Comparison of ENCODE assay signal across 1 cellular context in the genomic region with DNA sequence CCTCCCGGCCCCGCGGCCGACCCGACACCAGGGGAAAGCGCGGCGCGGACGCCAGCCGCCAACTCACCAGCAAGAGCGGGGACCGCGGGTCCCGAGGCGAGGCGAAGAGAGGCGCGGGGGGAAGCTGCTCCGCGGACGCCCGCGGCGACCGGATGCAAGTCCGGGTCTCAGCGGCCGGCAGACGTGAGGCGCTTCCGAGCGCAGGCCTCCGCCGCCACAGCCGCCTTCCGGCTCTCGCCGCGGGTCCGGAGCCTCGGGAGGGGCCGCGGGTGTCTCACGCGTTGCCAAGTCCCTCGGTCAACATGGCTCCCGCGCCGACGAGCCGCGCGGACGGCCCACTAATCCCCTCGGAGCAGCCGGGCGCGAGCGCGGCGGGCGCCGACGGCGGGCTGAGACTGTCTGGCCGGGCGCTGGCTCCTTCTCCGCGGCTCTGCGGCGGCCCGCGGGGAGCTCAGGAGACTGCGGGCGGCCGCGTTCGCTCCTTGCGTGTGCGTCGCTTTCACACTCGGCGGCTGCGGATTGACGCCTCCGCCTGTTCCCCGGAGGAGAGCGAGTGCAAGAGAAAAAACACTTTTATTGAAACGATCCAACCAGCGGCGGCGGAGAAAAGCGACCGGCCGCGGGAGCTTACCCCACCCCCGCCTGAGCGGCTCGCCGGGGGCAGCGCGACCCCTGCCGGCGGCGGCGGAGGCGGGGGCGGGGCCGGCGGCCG.
TF ChIP-seq lines count a peak whose summit lies in the region.

A gene (minus strand): TSS at position 521 of the 712 bp plus-strand sequence. CDS start 65,603 bp downstream, outside the sequence.

TF ChIP-seq in K562, 482 proteins besides CTCF, POLR2A, EP300 and RAD21 (continued from another document and continues in another):
- no peak for TF ChIP-seq SNRNP70 (optimal IDR thresholded peaks at IDR 0.05; ENCODE audit: low read depth, low read length)
- no peak for TF ChIP-seq ZNF41 (CRISPR knock-in tag; conservative IDR thresholded peaks at IDR 0.05)
- TF ChIP-seq, protein P1, sequence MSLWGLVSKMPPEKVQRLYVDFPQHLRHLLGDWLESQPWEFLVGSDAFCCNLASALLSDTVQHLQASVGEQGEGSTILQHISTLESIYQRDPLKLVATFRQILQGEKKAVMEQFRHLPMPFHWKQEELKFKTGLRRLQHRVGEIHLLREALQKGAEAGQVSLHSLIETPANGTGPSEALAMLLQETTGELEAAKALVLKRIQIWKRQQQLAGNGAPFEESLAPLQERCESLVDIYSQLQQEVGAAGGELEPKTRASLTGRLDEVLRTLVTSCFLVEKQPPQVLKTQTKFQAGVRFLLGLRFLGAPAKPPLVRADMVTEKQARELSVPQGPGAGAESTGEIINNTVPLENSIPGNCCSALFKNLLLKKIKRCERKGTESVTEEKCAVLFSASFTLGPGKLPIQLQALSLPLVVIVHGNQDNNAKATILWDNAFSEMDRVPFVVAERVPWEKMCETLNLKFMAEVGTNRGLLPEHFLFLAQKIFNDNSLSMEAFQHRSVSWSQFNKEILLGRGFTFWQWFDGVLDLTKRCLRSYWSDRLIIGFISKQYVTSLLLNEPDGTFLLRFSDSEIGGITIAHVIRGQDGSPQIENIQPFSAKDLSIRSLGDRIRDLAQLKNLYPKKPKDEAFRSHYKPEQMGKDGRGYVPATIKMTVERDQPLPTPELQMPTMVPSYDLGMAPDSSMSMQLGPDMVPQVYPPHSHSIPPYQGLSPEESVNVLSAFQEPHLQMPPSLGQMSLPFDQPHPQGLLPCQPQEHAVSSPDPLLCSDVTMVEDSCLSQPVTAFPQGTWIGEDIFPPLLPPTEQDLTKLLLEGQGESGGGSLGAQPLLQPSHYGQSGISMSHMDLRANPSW (CRISPR knock-in tag; IDR thresholded peaks at IDR 0.05): 0 out of 2 replicates have a peak, but pooled peaks have one; percentile 66
- no peak for TF ChIP-seq XRCC4 (IDR thresholded peaks at IDR 0.05; ENCODE audit: extremely low read depth, insufficient read depth, insufficient read length)
- TF ChIP-seq EHMT2 (IDR thresholded peaks at IDR 0.05): no peak
- peak; percentile 94 for TF ChIP-seq TBP (optimal IDR thresholded peaks at IDR 0.05; ENCODE audit: low read depth, low read length)
- TF ChIP-seq RBFOX2 (IDR thresholded peaks at IDR 0.05; ENCODE audit: low read depth, low read length): peak; percentile 89
- TF ChIP-seq L3MBTL2 (IDR thresholded peaks at IDR 0.05): peak; percentile 57
- no peak for TF ChIP-seq SMARCA5 (IDR thresholded peaks at IDR 0.05)
- TF ChIP-seq, protein P2, sequence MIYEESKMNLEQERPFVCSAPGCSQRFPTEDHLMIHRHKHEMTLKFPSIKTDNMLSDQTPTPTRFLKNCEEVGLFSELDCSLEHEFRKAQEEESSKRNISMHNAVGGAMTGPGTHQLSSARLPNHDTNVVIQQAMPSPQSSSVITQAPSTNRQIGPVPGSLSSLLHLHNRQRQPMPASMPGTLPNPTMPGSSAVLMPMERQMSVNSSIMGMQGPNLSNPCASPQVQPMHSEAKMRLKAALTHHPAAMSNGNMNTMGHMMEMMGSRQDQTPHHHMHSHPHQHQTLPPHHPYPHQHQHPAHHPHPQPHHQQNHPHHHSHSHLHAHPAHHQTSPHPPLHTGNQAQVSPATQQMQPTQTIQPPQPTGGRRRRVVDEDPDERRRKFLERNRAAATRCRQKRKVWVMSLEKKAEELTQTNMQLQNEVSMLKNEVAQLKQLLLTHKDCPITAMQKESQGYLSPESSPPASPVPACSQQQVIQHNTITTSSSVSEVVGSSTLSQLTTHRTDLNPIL (CRISPR knock-in tag; IDR thresholded peaks at IDR 0.05): no peak
- TF ChIP-seq, protein P3, sequence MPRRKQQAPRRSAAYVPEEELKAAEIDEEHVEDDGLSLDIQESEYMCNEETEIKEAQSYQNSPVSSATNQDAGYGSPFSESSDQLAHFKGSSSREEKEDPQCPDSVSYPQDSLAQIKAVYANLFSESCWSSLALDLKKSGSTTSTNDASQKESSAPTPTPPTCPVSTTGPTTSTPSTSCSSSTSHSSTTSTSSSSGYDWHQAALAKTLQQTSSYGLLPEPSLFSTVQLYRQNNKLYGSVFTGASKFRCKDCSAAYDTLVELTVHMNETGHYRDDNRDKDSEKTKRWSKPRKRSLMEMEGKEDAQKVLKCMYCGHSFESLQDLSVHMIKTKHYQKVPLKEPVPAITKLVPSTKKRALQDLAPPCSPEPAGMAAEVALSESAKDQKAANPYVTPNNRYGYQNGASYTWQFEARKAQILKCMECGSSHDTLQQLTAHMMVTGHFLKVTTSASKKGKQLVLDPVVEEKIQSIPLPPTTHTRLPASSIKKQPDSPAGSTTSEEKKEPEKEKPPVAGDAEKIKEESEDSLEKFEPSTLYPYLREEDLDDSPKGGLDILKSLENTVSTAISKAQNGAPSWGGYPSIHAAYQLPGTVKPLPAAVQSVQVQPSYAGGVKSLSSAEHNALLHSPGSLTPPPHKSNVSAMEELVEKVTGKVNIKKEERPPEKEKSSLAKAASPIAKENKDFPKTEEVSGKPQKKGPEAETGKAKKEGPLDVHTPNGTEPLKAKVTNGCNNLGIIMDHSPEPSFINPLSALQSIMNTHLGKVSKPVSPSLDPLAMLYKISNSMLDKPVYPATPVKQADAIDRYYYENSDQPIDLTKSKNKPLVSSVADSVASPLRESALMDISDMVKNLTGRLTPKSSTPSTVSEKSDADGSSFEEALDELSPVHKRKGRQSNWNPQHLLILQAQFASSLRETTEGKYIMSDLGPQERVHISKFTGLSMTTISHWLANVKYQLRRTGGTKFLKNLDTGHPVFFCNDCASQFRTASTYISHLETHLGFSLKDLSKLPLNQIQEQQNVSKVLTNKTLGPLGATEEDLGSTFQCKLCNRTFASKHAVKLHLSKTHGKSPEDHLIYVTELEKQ (CRISPR knock-in tag; IDR thresholded peaks at IDR 0.05): no peak
- no peak for TF ChIP-seq ZNF282 (CRISPR knock-in tag; IDR thresholded peaks at IDR 0.05)
- TF ChIP-seq GABPA (tag; conservative IDR thresholded peaks at IDR 0.05; ENCODE audit: low read depth): peak; percentile 72
- TF ChIP-seq ASH1L (IDR thresholded peaks at IDR 0.05; ENCODE audit: borderline replicate concordance, low read depth, partially characterized antibody): no peak
- TF ChIP-seq PRPF4 (IDR thresholded peaks at IDR 0.05; ENCODE audit: insufficient read depth, low read depth, low read length, poor library complexity, severe bottlenecking): peak; percentile 35
- no peak for TF ChIP-seq PTTG1 (tag; IDR thresholded peaks at IDR 0.05; ENCODE audit: low read depth)
- no peak for TF ChIP-seq ZNF197 (CRISPR knock-in tag; IDR thresholded peaks at IDR 0.05; ENCODE audit: low read depth)
- TF ChIP-seq, protein P4, sequence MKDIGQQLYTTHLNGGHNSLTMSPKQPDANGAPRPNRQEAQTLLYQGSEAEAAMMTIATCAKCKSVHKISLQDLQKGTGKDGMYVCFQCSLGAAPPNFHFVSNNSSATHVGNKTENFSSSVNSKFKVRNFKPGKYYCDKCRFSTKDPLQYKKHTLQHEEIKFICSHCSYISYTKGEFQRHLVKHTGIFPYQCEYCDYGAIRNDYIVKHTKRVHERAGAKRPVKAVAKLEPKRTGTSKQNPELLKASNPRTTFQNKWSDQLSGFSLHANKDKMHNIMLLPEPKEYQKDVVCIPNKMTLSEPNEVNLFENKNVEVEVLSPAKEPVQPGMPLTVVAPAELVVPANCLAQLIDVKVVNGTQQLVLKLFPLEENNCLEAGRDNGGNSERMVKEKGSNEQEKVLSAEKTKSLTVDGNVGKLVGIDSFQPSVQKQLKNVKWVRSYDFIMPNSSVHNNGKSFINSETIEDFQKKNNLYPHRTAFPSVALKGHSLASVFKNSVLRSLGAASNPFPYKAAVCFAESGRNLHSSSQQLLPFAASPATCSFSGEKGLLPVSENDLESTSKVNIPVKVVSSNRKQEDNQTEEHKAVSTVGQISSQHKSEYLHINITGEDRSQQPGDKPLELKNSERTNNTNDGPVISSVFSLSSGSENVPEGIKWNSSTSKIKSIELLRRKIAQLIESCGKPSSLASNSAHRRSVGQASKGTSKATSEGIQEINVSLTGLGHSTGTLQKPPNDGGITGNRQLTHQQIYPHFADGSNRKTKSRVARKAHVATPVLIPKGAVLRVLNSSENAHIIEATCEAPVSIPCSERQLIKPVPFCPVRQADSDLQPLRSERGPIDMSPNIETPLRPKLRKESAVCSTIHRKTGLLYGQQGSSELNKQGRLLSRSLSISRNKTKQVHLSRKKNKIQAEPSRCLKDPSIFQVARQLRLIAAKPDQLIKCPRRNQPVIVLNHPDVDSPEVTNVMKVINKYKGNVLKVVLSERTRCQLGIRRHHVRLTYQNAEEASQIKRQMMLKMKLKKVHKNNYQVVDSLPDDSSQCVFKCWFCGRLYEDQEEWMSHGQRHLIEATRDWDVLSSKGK (CRISPR knock-in tag; IDR thresholded peaks at IDR 0.05): no peak
- no peak for TF ChIP-seq NFXL1 (CRISPR knock-in tag; IDR thresholded peaks at IDR 0.05)
- 0 out of 2 replicates have a peak, but pooled peaks have one; percentile 46 for TF ChIP-seq ZNF766 (CRISPR knock-in tag; conservative IDR thresholded peaks at IDR 0.05)
- TF ChIP-seq EGR1 (conservative IDR thresholded peaks at IDR 0.05): peak; percentile 75
- TF ChIP-seq, protein P5, sequence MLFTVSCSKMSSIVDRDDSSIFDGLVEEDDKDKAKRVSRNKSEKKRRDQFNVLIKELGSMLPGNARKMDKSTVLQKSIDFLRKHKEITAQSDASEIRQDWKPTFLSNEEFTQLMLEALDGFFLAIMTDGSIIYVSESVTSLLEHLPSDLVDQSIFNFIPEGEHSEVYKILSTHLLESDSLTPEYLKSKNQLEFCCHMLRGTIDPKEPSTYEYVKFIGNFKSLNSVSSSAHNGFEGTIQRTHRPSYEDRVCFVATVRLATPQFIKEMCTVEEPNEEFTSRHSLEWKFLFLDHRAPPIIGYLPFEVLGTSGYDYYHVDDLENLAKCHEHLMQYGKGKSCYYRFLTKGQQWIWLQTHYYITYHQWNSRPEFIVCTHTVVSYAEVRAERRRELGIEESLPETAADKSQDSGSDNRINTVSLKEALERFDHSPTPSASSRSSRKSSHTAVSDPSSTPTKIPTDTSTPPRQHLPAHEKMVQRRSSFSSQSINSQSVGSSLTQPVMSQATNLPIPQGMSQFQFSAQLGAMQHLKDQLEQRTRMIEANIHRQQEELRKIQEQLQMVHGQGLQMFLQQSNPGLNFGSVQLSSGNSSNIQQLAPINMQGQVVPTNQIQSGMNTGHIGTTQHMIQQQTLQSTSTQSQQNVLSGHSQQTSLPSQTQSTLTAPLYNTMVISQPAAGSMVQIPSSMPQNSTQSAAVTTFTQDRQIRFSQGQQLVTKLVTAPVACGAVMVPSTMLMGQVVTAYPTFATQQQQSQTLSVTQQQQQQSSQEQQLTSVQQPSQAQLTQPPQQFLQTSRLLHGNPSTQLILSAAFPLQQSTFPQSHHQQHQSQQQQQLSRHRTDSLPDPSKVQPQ (CRISPR knock-in tag; IDR thresholded peaks at IDR 0.05; ENCODE audit: borderline replicate concordance): no peak
- TF ChIP-seq, protein P6, sequence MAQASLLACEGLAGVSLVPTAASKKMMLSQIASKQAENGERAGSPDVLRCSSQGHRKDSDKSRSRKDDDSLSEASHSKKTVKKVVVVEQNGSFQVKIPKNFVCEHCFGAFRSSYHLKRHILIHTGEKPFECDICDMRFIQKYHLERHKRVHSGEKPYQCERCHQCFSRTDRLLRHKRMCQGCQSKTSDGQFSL (CRISPR knock-in tag; IDR thresholded peaks at IDR 0.05): no peak
- TF ChIP-seq, protein P6 (tag; IDR thresholded peaks at IDR 0.05): 0 out of 4 replicates have a peak, but pooled peaks of 1 of the 2 experiments have one; percentile 52
- TF ChIP-seq MTA3 (IDR thresholded peaks at IDR 0.05; ENCODE audit: borderline replicate concordance): peak; percentile 52; the same call in 1 of the 2 replicates
- no peak for TF ChIP-seq LCOR (CRISPR knock-in tag; IDR thresholded peaks at IDR 0.05)
- no peak for TF ChIP-seq E2F3 (CRISPR knock-in tag; IDR thresholded peaks at IDR 0.05)
- TF ChIP-seq FOXA1 (IDR thresholded peaks at IDR 0.05; ENCODE audit: borderline replicate concordance): no peak
- TF ChIP-seq TEAD2 (tag; IDR thresholded peaks at IDR 0.05): no peak
- TF ChIP-seq, protein P7, sequence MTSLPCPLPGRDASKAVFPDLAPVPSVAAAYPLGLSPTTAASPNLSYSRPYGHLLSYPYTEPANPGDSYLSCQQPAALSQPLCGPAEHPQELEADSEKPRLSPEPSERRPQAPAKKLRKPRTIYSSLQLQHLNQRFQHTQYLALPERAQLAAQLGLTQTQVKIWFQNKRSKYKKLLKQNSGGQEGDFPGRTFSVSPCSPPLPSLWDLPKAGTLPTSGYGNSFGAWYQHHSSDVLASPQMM (CRISPR knock-in tag; IDR thresholded peaks at IDR 0.05): no peak
- TF ChIP-seq NR2C2 (CRISPR knock-in tag; IDR thresholded peaks at IDR 0.05): no peak
- TF ChIP-seq NR2C2 (tag; IDR thresholded peaks at IDR 0.05): 0 out of 2 replicates have a peak, but pooled peaks have one; percentile 4
